In the genomic region with DNA sequence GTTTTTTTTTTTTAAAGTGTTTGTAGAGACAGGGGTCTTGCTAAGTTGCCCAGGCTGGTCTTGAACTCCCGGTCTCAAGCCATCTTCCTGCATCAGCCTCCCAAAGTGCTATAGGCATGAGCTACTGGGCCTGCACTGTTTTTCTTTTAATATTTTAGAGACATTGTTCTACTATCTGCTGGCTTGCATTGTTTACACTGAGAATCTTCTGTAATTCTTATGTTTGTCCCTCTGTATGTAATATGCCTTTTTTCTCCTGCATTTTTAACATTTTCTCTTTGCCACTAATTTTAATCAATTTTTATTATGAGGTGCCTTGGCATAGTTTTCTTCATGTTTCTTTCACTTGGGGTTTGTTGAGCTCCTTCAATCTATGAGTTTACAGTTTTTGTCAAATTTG, we compare ENCODE assay signal across 3 cellular contexts.
TF ChIP-seq lines count a peak whose summit lies in the region.

No MANE protein-coding gene starts in this region.

TF ChIP-seq in HEK293, 187 proteins besides CTCF, POLR2A, EP300 and RAD21:
- TF ChIP-seq ZNF155 (tag by site-specific recombination; IDR thresholded peaks at IDR 0.05) (no peak), SETDB1 (IDR thresholded peaks at IDR 0.05; ENCODE audit: insufficient read length, low read length) (peak; percentile 83), ZNF791 (tag by site-specific recombination; IDR thresholded peaks at IDR 0.05) (peak; percentile 83; the same call in 1 of the 2 replicates)
- TF ChIP-seq, protein P1, sequence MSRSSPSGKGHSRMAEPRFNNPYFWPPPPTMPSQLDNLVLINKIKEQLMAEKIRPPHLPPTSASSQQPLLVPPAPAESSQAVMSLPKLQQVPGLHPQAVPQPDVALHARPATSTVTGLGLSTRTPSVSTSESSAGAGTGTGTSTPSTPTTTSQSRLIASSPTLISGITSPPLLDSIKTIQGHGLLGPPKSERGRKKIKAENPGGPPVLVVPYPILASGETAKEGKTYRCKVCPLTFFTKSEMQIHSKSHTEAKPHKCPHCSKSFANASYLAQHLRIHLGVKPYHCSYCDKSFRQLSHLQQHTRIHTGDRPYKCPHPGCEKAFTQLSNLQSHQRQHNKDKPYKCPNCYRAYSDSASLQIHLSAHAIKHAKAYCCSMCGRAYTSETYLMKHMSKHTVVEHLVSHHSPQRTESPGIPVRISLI (tag by site-specific recombination; IDR thresholded peaks at IDR 0.05) = peak; percentile 34; the same call in 1 of the 2 replicates

TF ChIP-seq in WTC11, 78 proteins besides CTCF, POLR2A, EP300 and RAD21:
- TF ChIP-seq, protein P2, sequence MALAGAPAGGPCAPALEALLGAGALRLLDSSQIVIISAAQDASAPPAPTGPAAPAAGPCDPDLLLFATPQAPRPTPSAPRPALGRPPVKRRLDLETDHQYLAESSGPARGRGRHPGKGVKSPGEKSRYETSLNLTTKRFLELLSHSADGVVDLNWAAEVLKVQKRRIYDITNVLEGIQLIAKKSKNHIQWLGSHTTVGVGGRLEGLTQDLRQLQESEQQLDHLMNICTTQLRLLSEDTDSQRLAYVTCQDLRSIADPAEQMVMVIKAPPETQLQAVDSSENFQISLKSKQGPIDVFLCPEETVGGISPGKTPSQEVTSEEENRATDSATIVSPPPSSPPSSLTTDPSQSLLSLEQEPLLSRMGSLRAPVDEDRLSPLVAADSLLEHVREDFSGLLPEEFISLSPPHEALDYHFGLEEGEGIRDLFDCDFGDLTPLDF (CRISPR knock-in tag; IDR thresholded peaks at IDR 0.05) = no peak
- no peak for TF ChIP-seq TEAD1 (CRISPR knock-in tag; IDR thresholded peaks at IDR 0.05)
- TF ChIP-seq ZNF317 (CRISPR knock-in tag; IDR thresholded peaks at IDR 0.05; ENCODE audit: borderline replicate concordance, low read depth) = peak; percentile 81

TF ChIP-seq in K562, 482 proteins besides CTCF, POLR2A, EP300 and RAD21:
- TF ChIP-seq MBD2 (IDR thresholded peaks at IDR 0.05; ENCODE audit: borderline replicate concordance, low read depth) = no peak
- peak in 1 of 2 experiments; percentile 62; a peak in 1 of 3 replicates for TF ChIP-seq CBX3 (IDR thresholded peaks at IDR 0.05; ENCODE audit: borderline replicate concordance in 1 of 2, low read length in 2 of 2)
- TF ChIP-seq U2AF1 (optimal IDR thresholded peaks at IDR 0.05; ENCODE audit: low read depth, low read length) = no peak
- TF ChIP-seq TRIM28 (IDR thresholded peaks at IDR 0.05) = 0 out of 2 replicates have a peak, but pooled peaks have one; percentile 43
